In the genomic region with DNA sequence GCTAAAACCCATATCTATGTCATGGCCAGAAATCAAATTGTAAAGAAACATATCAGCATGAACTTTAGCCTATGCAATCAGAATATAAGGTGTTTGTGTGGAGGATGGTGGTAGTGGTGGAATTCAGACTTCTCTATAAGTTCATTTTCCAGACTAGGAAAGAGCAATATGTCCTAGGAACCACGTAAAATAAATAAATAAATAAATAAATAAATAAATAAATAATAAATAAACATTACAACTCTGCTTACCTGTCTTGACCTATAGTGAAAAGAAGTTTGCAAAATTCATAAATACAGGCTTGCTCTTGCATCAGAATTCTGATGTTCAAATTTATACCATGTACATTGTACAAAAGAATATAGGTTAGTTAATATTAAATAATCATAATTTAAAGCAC, we compare ENCODE assay signal across 20 cellular contexts.
A peak's percentile ranks its signal among the peaks of the same experiment; 100 is the strongest.
DNase-seq lines count a peak whose midpoint lies in the region; ATAC-seq and TF ChIP-seq lines count a peak whose summit lies in the region.
"Had no signal": no experiment of that assay in that cellular context is flagged by ENCODE, and none has a peak within 500 bp of the region (broad histone marks: within the 10 kb centered on the region; RNA-seq: fewer than 3 reads in every experiment).

No MANE protein-coding gene starts in this region.

- H3K4me1 ChIP-seq in HEK293 (ENCODE audit: control insufficient read depth, insufficient read depth, low read length) (no peaks in the 10 kb centered on the region), RWPE2 (ENCODE audit: insufficient read depth, poor library complexity, severe bottlenecking) (peaks cover 14% of the 10 kb centered on the region), mesenchymal stem cell (ENCODE audit: control insufficient read depth, insufficient read depth, low read depth, low read length) (peaks cover 1% of the 10 kb centered on the region), smooth muscle cell (ENCODE audit: low read depth) (no peaks in the 10 kb centered on the region), esophagus squamous epithelium (no peaks in the 10 kb centered on the region)
- H3K4me1 ChIP-seq: BLaER1 had no signal

- TF ChIP-seq POLR2A in esophagus squamous epithelium (IDR thresholded peaks at IDR 0.05) = no peak

- no peak overlapping the region for H2BK15ac ChIP-seq in mesenchymal stem cell (ENCODE audit: low read depth, poor library complexity, severe bottlenecking)

- DNase-seq in RWPE2 (ENCODE audit: low spot score) = no peak
- DNase-seq in mesenchymal stem cell = no peak
- DNase-seq in smooth muscle cell (lab: John Stamatoyannopoulos, UW; ENCODE audit: unreplicated experiment) = no peak
- DNase-seq in activated T-cell treated with anti-CD3 and anti-CD28 coated beads, Interleukin-2, amount 50 U/mL, for 24 hours = no peak
- no peak for DNase-seq in esophagus squamous epithelium (lab: John Stamatoyannopoulos, UW)
- DNase-seq: CD4-positive, alpha-beta T cell; CD8-positive, alpha-beta memory T cell; DMS 273 treated with DMSO at 0.1 percent for 48 hours; DMS79; GDM1; H9; HFFc6 had no signal

- no peaks in the 10 kb centered on the region for H3K36me3 Mint-ChIP-seq in activated T-cell treated with anti-CD3 and anti-CD28 coated beads, Interleukin-2, amount 50 U/mL, for 24 hours (ENCODE audit: low read depth)
- H3K36me3 Mint-ChIP-seq: CD14-positive monocyte; CD8-positive, alpha-beta memory T cell had no signal

- H3K27ac ChIP-seq in HEK293 (ENCODE audit: extremely low read depth, low read depth, low read length) = no peak overlapping the region
- H3K27ac ChIP-seq in RWPE2 (ENCODE audit: poor library complexity, severe bottlenecking) = peak overlapping the region; percentile 42
- H3K27ac ChIP-seq in mesenchymal stem cell (ENCODE audit: low read length, poor library complexity, severe bottlenecking) = peak overlapping the region; percentile 47
- H3K27ac ChIP-seq in smooth muscle cell (ENCODE audit: low read depth) = no peak overlapping the region
- H3K27ac ChIP-seq in esophagus squamous epithelium = no peak overlapping the region
- H3K27ac ChIP-seq: BLaER1 had no signal

- H2AFZ ChIP-seq in mesenchymal stem cell (ENCODE audit: low read depth, low read length) (no peak overlapping the region), smooth muscle cell (ENCODE audit: low read depth) (no peak overlapping the region)

- H2AK5ac ChIP-seq in mesenchymal stem cell (ENCODE audit: low read length, severe bottlenecking) = no peak overlapping the region

- no peak overlapping the region for H2BK120ac ChIP-seq in mesenchymal stem cell (ENCODE audit: low read depth, low read length)

- H3K9me3 Mint-ChIP-seq in activated T-cell treated with anti-CD3 and anti-CD28 coated beads, Interleukin-2, amount 50 U/mL, for 24 hours = peaks cover 5% of the 10 kb centered on the region
- H3K9me3 Mint-ChIP-seq: GM23338, H9 had no signal

- ATAC-seq in RWPE2 (ENCODE audit: low read depth) = no peak
- ATAC-seq in HG03457 (IDR thresholded peaks at IDR 0.05; ENCODE audit: unreplicated experiment) = no peak
- ATAC-seq: GM12878, GM23338, HCT116 had no signal

- H3K36me3 ChIP-seq in HEK293 (ENCODE audit: control insufficient read depth in 2 of 2, insufficient read depth in 1 of 2, low read length in 2 of 2) (no peaks in the 10 kb centered on the region), RWPE2 (ENCODE audit: low read depth) (no peaks in the 10 kb centered on the region), mesenchymal stem cell (ENCODE audit: control insufficient read depth in 1 of 2, insufficient read depth in 2 of 2, low read depth in 1 of 2, low read length in 2 of 2) (no peaks in the 10 kb centered on the region), smooth muscle cell (ENCODE audit: low read depth) (no peaks in the 10 kb centered on the region), esophagus squamous epithelium (no peaks in the 10 kb centered on the region)
- H3K36me3 ChIP-seq: BLaER1 had no signal

- no peak overlapping the region for H3K27ac Mint-ChIP-seq in activated T-cell treated with anti-CD3 and anti-CD28 coated beads, Interleukin-2, amount 50 U/mL, for 24 hours
- H3K27ac Mint-ChIP-seq: B cell; CD14-positive monocyte; CD4-positive, alpha-beta T cell; CD8-positive, alpha-beta memory T cell; GM23338; HFFc6 had no signal

- WGBS in mesenchymal stem cell = no CpG with 5 or more reads among the region's 1 CpG
- WGBS in smooth muscle cell (ENCODE audit: low lambda C conversion rate) = 83% methylated on average over 1 of the region's 1 CpG
- WGBS in esophagus squamous epithelium, 2 donors = 65 to 69% methylated on average over 1 of the region's 1 CpG

- H3K9me3 ChIP-seq in HEK293 (ENCODE audit: control insufficient read depth, insufficient read depth, low read depth, low read length) (no peaks in the 10 kb centered on the region), RWPE2 (ENCODE audit: severe bottlenecking) (no peaks in the 10 kb centered on the region), mesenchymal stem cell (ENCODE audit: control insufficient read depth, low read length) (no peaks in the 10 kb centered on the region), smooth muscle cell (replicated peaks; ENCODE audit: low read depth) (no peaks in the 10 kb centered on the region), esophagus squamous epithelium (no peaks in the 10 kb centered on the region)
- H3K9me3 ChIP-seq: BLaER1 had no signal

- H3F3A ChIP-seq in smooth muscle cell (ENCODE audit: low read depth) = no peaks in the 10 kb centered on the region

- no peak overlapping the region for H3K9ac ChIP-seq in mesenchymal stem cell (ENCODE audit: low read length)
- no peak overlapping the region for H3K9ac ChIP-seq in smooth muscle cell (ENCODE audit: low read depth)
- H3K9ac ChIP-seq: BLaER1 had no signal

- no peak overlapping the region for H2BK12ac ChIP-seq in mesenchymal stem cell (ENCODE audit: low read length in 2 of 2)

- H3K27me3 Mint-ChIP-seq in activated T-cell treated with anti-CD3 and anti-CD28 coated beads, Interleukin-2, amount 50 U/mL, for 24 hours = no peaks in the 10 kb centered on the region
- H3K27me3 Mint-ChIP-seq: B cell; CD4-positive, alpha-beta T cell; CD8-positive, alpha-beta memory T cell had no signal

- H3K4me1 Mint-ChIP-seq in activated T-cell treated with anti-CD3 and anti-CD28 coated beads, Interleukin-2, amount 50 U/mL, for 24 hours (ENCODE audit: low read depth) = no peaks in the 10 kb centered on the region
- H3K4me1 Mint-ChIP-seq: B cell; CD14-positive monocyte; CD8-positive, alpha-beta memory T cell; GM23338; H9 had no signal

- intact Hi-C loops in esophagus squamous epithelium (cut with DNase I) = no loop called here

- H2BK5ac ChIP-seq in mesenchymal stem cell (ENCODE audit: low read depth, low read length, poor library complexity, severe bottlenecking) = no peak overlapping the region

- no peak for TF ChIP-seq CTCF in HEK293 (tag by site-specific recombination; IDR thresholded peaks at IDR 0.05)
- TF ChIP-seq CTCF in RWPE2 (IDR thresholded peaks at IDR 0.05; ENCODE audit: poor library complexity, severe bottlenecking) = no peak
- no peak for TF ChIP-seq CTCF in smooth muscle cell (IDR thresholded peaks at IDR 0.05; ENCODE audit: borderline replicate concordance, insufficient read depth, poor library complexity, severe bottlenecking)
- TF ChIP-seq CTCF in esophagus squamous epithelium (IDR thresholded peaks at IDR 0.05) = no peak

- no peaks in the 10 kb centered on the region for H3K79me2 ChIP-seq in smooth muscle cell (ENCODE audit: low read depth)

- CTCF ChIA-PET in HEK293 (lab: Yijun Ruan, JAX) = no interaction called here

- no peak overlapping the region for H3K18ac ChIP-seq in mesenchymal stem cell (ENCODE audit: low read depth in 1 of 2, low read length in 2 of 2)

- no peak overlapping the region for H4K8ac ChIP-seq in mesenchymal stem cell (ENCODE audit: low read length)

- H3K4me3 Mint-ChIP-seq in activated T-cell treated with anti-CD3 and anti-CD28 coated beads, Interleukin-2, amount 50 U/mL, for 24 hours = no peak overlapping the region
- H3K4me3 Mint-ChIP-seq: B cell; CD14-positive monocyte; CD4-positive, alpha-beta T cell; CD8-positive, alpha-beta memory T cell; GM23338; H9; HFFc6 had no signal

- no peak overlapping the region for H4K91ac ChIP-seq in mesenchymal stem cell (ENCODE audit: low read length)

- H3K4ac ChIP-seq in mesenchymal stem cell (ENCODE audit: low read depth in 1 of 2, low read length in 2 of 2) = no peak overlapping the region

- no peak overlapping the region for H3K23ac ChIP-seq in mesenchymal stem cell (ENCODE audit: low read length in 2 of 2)

- H3K14ac ChIP-seq in mesenchymal stem cell (ENCODE audit: low read length in 2 of 2) = no peak overlapping the region

- POLR2A ChIA-PET in HEK293 (lab: Yijun Ruan, JAX) = no interaction called here

- H3K27me3 ChIP-seq in RWPE2 (ENCODE audit: insufficient read depth, poor library complexity, severe bottlenecking) (no peaks in the 10 kb centered on the region), mesenchymal stem cell (ENCODE audit: control insufficient read depth in 1 of 2, insufficient read depth in 1 of 2, low read length in 2 of 2) (no peaks in the 10 kb centered on the region), smooth muscle cell (ENCODE audit: low read depth) (no peaks in the 10 kb centered on the region), esophagus squamous epithelium (no peaks in the 10 kb centered on the region)
- H3K27me3 ChIP-seq: BLaER1 had no signal

- no peaks in the 10 kb centered on the region for H4K20me1 ChIP-seq in smooth muscle cell (ENCODE audit: low read depth)
- H4K20me1 ChIP-seq: BLaER1 had no signal

- H3K4me3 ChIP-seq in HEK293 (ENCODE audit: low read depth, low read length) = no peak overlapping the region
- H3K4me3 ChIP-seq in RWPE2 (ENCODE audit: severe bottlenecking) = no peak overlapping the region
- no peak overlapping the region for H3K4me3 ChIP-seq in mesenchymal stem cell (ENCODE audit: insufficient read depth in 1 of 2, low read depth in 1 of 2, low read length in 2 of 2)
- no peak overlapping the region for H3K4me3 ChIP-seq in smooth muscle cell
- H3K4me3 ChIP-seq in esophagus squamous epithelium = no peak overlapping the region
- H3K4me3 ChIP-seq: BLaER1, GM12878, GM23338 had no signal

- H3K79me1 ChIP-seq in mesenchymal stem cell (replicated peaks; ENCODE audit: low read length, poor library complexity, severe bottlenecking) = no peaks in the 10 kb centered on the region

- no peak overlapping the region for H3K4me2 ChIP-seq in mesenchymal stem cell (ENCODE audit: low read length, poor library complexity, severe bottlenecking)
- peak overlapping the region; percentile 36 for H3K4me2 ChIP-seq in smooth muscle cell
- H3K4me2 ChIP-seq: BLaER1, GM23338 had no signal

TF ChIP-seq in HEK293, 187 proteins besides CTCF, POLR2A, EP300 and RAD21 (continues in another document):
- TF ChIP-seq ZXDB (tag by site-specific recombination; IDR thresholded peaks at IDR 0.05) (peak; percentile 42; the same call in 1 of the 2 replicates), ZNF423 (tag by site-specific recombination; IDR thresholded peaks at IDR 0.05) (no peak), ZNF302 (tag by site-specific recombination; IDR thresholded peaks at IDR 0.05; ENCODE audit: low read depth) (no peak), ZNF621 (tag by site-specific recombination; IDR thresholded peaks at IDR 0.05) (no peak), ZBTB1 (tag by site-specific recombination; IDR thresholded peaks at IDR 0.05) (peak; percentile 72; the same call in 1 of the 2 replicates), ZNF433 (tag by site-specific recombination; IDR thresholded peaks at IDR 0.05; ENCODE audit: low read depth) (peak; percentile 58; the same call in 1 of the 2 replicates)

Comparison
In these comparisons a context has a peak if more than half of its experiments do, and no peak if none do; other contexts are left out.
1. H3K27ac ChIP-seq: peak in RWPE2 (single experiment) and mesenchymal stem cell (single experiment); none in HEK293 (single experiment), smooth muscle cell (single experiment) and esophagus squamous epithelium (0 of 4).